11 cellular contexts compared by ENCODE assay signal in the genomic region with DNA sequence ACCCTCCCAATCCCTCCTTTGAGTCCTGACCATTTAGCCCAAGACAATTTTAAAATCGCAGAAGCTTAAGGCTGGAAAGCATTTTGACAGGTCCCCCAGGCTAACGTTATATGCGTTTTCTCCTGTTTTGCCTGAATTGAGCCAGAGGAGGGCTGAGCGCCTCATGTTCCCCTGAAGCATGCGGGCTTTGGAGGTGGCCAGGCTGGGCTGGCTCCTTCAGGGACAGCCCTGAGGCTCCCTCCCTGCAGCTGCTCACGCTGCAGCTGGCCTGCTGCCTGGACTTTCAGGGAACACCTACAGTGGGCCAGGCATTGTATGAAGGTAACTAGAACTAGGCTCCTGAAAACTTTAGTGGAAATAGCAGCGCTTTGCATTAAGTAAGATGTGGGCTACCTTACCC.
DNase-seq lines count a peak whose midpoint lies in the region; ATAC-seq, FAIRE-seq and TF ChIP-seq lines count a peak whose summit lies in the region.
"Had no signal": no experiment of that assay in that cellular context is flagged by ENCODE, and none has a peak within 500 bp of the region (broad histone marks: within the 10 kb centered on the region; RNA-seq: fewer than 3 reads in every experiment).

No MANE protein-coding gene starts in this region.

- DNase-seq in SIG-M5 treated with dmso at 0.1 percent for 504 hours (lab: John Stamatoyannopoulos, UW; ENCODE audit: unreplicated experiment) (peak; percentile 88), SIG-M5 (lab: John Stamatoyannopoulos, UW) (no peak), WTC11 (ENCODE audit: low spot score) (peak; percentile 18), kidney (peak; percentile 53), NCI-H2081 treated with DMSO at 0.1 percent for 48 hours (lab: John Stamatoyannopoulos, UW) (no peak)
- DNase-seq in activated T-cell treated with anti-CD3 and anti-CD28 coated beads, Interleukin-2, amount 50 U/mL, for 48 hours, result no peak
- DNase-seq in activated naive CD4-positive, alpha-beta T cell treated with anti-CD3 and anti-CD28 coated beads, Interleukin-2, amount 50 U/mL, for 16 hours, result no peak
- DNase-seq: activated T-cell treated with anti-CD3 and anti-CD28 coated beads for 4 hours, midbrain, SHP77 had no signal

- no peaks in the 10 kb centered on the region for H3K27me3 ChIP-seq in subcutaneous abdominal adipose tissue (ENCODE audit: control insufficient read depth in 5 of 5, insufficient read depth in 4 of 5, low read length in 5 of 5)

- no peaks in the 10 kb centered on the region for H3K36me3 Mint-ChIP-seq in WTC11

- intact Hi-C loops in kidney (cut with DNase I), result no loop called here

- no peaks in the 10 kb centered on the region; the same call in 1 of the 2 replicates for H3K27me3 Mint-ChIP-seq in WTC11 (ENCODE audit: low read depth)

- no peak overlapping the region for H3K4me3 ChIP-seq in kidney (ENCODE audit: low read length in 2 of 2)
- no peak overlapping the region for H3K4me3 ChIP-seq in subcutaneous abdominal adipose tissue (ENCODE audit: low read depth in 1 of 5, low read length in 5 of 5)

- H3K27ac Mint-ChIP-seq in WTC11, result no peak overlapping the region

- H3K9me3 ChIP-seq in kidney (ENCODE audit: control insufficient read depth in 1 of 2, low read length in 2 of 2), result no peaks in the 10 kb centered on the region
- no peaks in the 10 kb centered on the region for H3K9me3 ChIP-seq in subcutaneous abdominal adipose tissue (ENCODE audit: control insufficient read depth in 5 of 5, low read length in 5 of 5)

- H3K27ac ChIP-seq in kidney (ENCODE audit: low read depth in 2 of 2, low read length in 2 of 2) (no peak overlapping the region), subcutaneous abdominal adipose tissue (ENCODE audit: low read depth, low read length) (peak overlapping the region; percentile 84)

- H3K9ac ChIP-seq in kidney (ENCODE audit: low read length in 2 of 2) (no peak overlapping the region), subcutaneous abdominal adipose tissue (ENCODE audit: low read length in 5 of 5) (peak overlapping the region in 4 of 5 donors; percentile 6 to 48 (median 23))

- H3K4me1 Mint-ChIP-seq in WTC11, result peaks cover 37% of the 10 kb centered on the region

- CTCF ChIA-PET in WTC11 (lab: Charles Lee), result no interaction called here

- POLR2A ChIA-PET in WTC11 (lab: Charles Lee), result no interaction called here

- H3K36me3 ChIP-seq in kidney (ENCODE audit: control insufficient read depth in 1 of 2, insufficient read depth in 2 of 2, low read length in 2 of 2) (no peaks in the 10 kb centered on the region), subcutaneous abdominal adipose tissue (ENCODE audit: control insufficient read depth in 5 of 5, insufficient read depth in 5 of 5, low read length in 5 of 5) (no peaks in the 10 kb centered on the region)

- TF ChIP-seq CTCF in WTC11 (IDR thresholded peaks at IDR 0.05) (no peak), kidney (IDR thresholded peaks at IDR 0.05; ENCODE audit: borderline replicate concordance, extremely low read depth, insufficient read depth) (no peak)

- H3K4me1 ChIP-seq in kidney (ENCODE audit: control insufficient read depth in 1 of 2, insufficient read depth in 1 of 2, low read depth in 1 of 2, low read length in 2 of 2) (no peaks in the 10 kb centered on the region), subcutaneous abdominal adipose tissue (ENCODE audit: control insufficient read depth in 5 of 5, insufficient read depth in 5 of 5, low read length in 5 of 5) (peaks cover 9 to 48% (median 47%) of the 10 kb centered on the region in 5 donors)

- H3K9me3 Mint-ChIP-seq in WTC11, result no peaks in the 10 kb centered on the region

- no peak overlapping the region for H3K4me3 Mint-ChIP-seq in WTC11

- no peak for FAIRE-seq in kidney (lab: Jason Lieb, UNC)

- peak; percentile 45 for ATAC-seq in WTC11

TF ChIP-seq in WTC11, 78 proteins besides CTCF, POLR2A, EP300 and RAD21:
- no peak for TF ChIP-seq FOXK1 (CRISPR knock-in tag; IDR thresholded peaks at IDR 0.05)

Comparison
In these comparisons a context has a peak if more than half of its experiments do, and no peak if none do; other contexts are left out.
1. DNase-seq: peak in SIG-M5 treated with dmso at 0.1 percent for 504 hours (single experiment), WTC11 (single experiment) and kidney (single experiment); none in SIG-M5 (single experiment), activated T-cell treated with anti-CD3 and anti-CD28 coated beads, Interleukin-2, amount 50 U/mL, for 48 hours (0 of 2), activated naive CD4-positive, alpha-beta T cell treated with anti-CD3 and anti-CD28 coated beads, Interleukin-2, amount 50 U/mL, for 16 hours (single experiment) and NCI-H2081 treated with DMSO at 0.1 percent for 48 hours (single experiment).
2. H3K9ac ChIP-seq: peak in subcutaneous abdominal adipose tissue (4 of 5); none in kidney (0 of 2).